In the genomic region with DNA sequence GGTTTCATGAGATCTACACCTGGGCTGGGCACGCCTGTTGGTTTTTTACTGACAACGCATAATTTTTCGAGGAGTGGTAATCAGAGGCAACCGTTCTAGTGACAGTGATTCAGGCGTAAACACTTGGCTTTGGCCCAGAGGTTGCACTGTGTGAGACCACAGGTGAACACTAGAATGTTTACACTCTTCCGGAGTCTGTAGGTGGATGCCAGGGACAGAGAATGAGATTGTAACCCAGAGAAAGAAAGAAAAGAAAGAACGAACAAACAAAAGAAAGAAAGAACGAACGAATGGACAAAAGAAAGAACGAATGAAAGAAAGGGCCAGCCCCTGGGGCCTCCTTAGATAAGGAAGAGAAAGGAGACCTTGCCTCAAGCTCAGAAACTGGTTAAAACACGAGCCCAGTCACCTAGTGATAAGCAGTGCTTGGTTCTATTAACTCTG, we compare ENCODE assay signal across 10 cellular contexts.
DNase-seq lines count a peak whose midpoint lies in the region; ATAC-seq, FAIRE-seq and TF ChIP-seq lines count a peak whose summit lies in the region.
"Had no signal": no experiment of that assay in that cellular context is flagged by ENCODE, and none has a peak within 500 bp of the region (broad histone marks: within the 10 kb centered on the region; RNA-seq: fewer than 3 reads in every experiment).

No MANE protein-coding gene starts in this region.

- in situ Hi-C loops in GM12878 (cut with MboI), result no loop called here

- H3K4me3 Mint-ChIP-seq in activated CD4-positive, alpha-beta T cell treated with anti-CD3 and anti-CD28 coated beads, Interleukin-2, amount 10 ng/mL, durations not matched to agents 7 days and 5 days, result peak overlapping the region; percentile 23

- no peak for TF ChIP-seq EP300 in GM12878 (IDR thresholded peaks at IDR 0.05; ENCODE audit: borderline replicate concordance in 1 of 2, control insufficient read depth in 1 of 2, low read depth in 2 of 2, low read length in 2 of 2)

- no peak overlapping the region for H2AFZ ChIP-seq in GM12878 (ENCODE audit: control insufficient read depth, low read depth, low read length)

- intact Hi-C loops in GM12878 (cut with micrococcal nuclease; ENCODE audit: unreplicated experiment), result no loop called here

- no TSS peak for BruUV-seq in GM12878 (replicated peaks; lab: Mats Ljungman, UMichigan)

- H3K9ac ChIP-seq in GM12878 (ENCODE audit: control insufficient read depth, insufficient read depth, low read length), result no peak overlapping the region

- peak; percentile 22 for ATAC-seq in GM12878
- no peak for ATAC-seq in HG02642 (IDR thresholded peaks at IDR 0.05; ENCODE audit: poor library complexity, unreplicated experiment)

- no peak for TF ChIP-seq RAD21 in GM12878 (IDR thresholded peaks at IDR 0.05; ENCODE audit: insufficient read depth, low read depth, low read length)

- no peak for TF ChIP-seq POLR2A in GM12878 (IDR thresholded peaks at IDR 0.05; ENCODE audit: low read depth, low read length)

- TF ChIP-seq CTCF in GM12878 (IDR thresholded peaks at IDR 0.05 in 2 of 3, conservative IDR thresholded peaks at IDR 0.05 in 1 of 3; ENCODE audit: control insufficient read depth in 2 of 3, extremely low read depth in 1 of 3, insufficient read depth in 1 of 3, low read depth in 3 of 3, low read length in 3 of 3), result no peak

- POLR2A ChIA-PET in activated CD4-positive, alpha-beta T cell treated with anti-CD3 and anti-CD28 coated beads, Interleukin-2, amount 10 ng/mL, durations not matched to agents 7 days and 5 days (lab: Charles Lee), result no interaction called here
- POLR2A ChIA-PET in GM12878 (lab: Charles Lee), result interaction anchor here (0.6 kb wide), 1 partner anchor 66 kb away, joined by 3 read pairs; no protein-coding TSS in a partner anchor

- peaks cover 3 to 14% of the 10 kb centered on the region in 2 experiments; a peak in 3 of 4 replicates for H3K36me3 ChIP-seq in GM12878 (ENCODE audit: control insufficient read depth in 2 of 2, insufficient read depth in 2 of 2, low read length in 1 of 2)

- H4K20me1 ChIP-seq in GM12878 (ENCODE audit: control insufficient read depth, insufficient read depth), result peaks cover 3% of the 10 kb centered on the region; the same call in 1 of the 2 replicates

- WGBS in GM12878 (ENCODE audit: insufficient coverage, insufficient replicate concordance, low lambda C conversion rate, missing lambda C conversion rate), result 6% methylated on average over 11 of the region's 11 CpGs

- SMC1A ChIA-PET in GM12878 (lab: Charles Lee; ENCODE audit: uncharacterized antibody, unreplicated experiment), result interaction anchor here (0.7 to 2.0 kb wide), 6 partner anchors 9 to 145 kb away, joined by 3 to 7 read pairs (median 4); no protein-coding TSS in a partner anchor

- DNase-seq in NCI-H2107 treated with DMSO at 0.1 percent for 48 hours (lab: John Stamatoyannopoulos, UW; ENCODE audit: unreplicated experiment) (peak; percentile 27), NCI-H2107 (lab: John Stamatoyannopoulos, UW) (no peak), GM12878 (ENCODE audit: low read depth, low spot score) (no peak), hepatic stellate cell (ENCODE audit: low spot score) (no peak), A172 (ENCODE audit: low spot score) (no peak)
- peak; percentile 52 for DNase-seq in activated CD4-positive, alpha-beta T cell treated with anti-CD3 and anti-CD28 coated beads, Interleukin-2, amount 10 ng/mL, durations not matched to agents 7 days and 5 days
- DNase-seq in stimulated activated naive CD4-positive, alpha-beta T cell treated with Interleukin-2 at 50 U/mL for 16 hours (lab: John Stamatoyannopoulos, UW), result peak; percentile 23
- DNase-seq: 8988T had no signal

- no peak overlapping the region for H3K4me3 ChIP-seq in GM12878

- CTCF ChIA-PET in activated CD4-positive, alpha-beta T cell treated with anti-CD3 and anti-CD28 coated beads, Interleukin-2, amount 10 ng/mL, durations not matched to agents 7 days and 5 days (lab: Charles Lee), result interaction anchor here (1.1 kb wide), 1 partner anchor 564 kb away, joined by 3 read pairs; no protein-coding TSS in a partner anchor
- CTCF ChIA-PET in GM12878 (lab: Yijun Ruan, JAX), result interaction anchor here (0.6 to 1.8 kb wide), 5 partner anchors 9 to 145 kb away, joined by 3 to 5 read pairs (median 3); no protein-coding TSS in a partner anchor

- peak; percentile 68 for FAIRE-seq in GM12878 (lab: Jason Lieb, UNC)
- FAIRE-seq: G401.6 had no signal

- no peaks in the 10 kb centered on the region for H3K27me3 ChIP-seq in GM12878 (replicated peaks in 1 of 2; ENCODE audit: control insufficient read depth in 2 of 2, insufficient read depth in 2 of 2, low read length in 1 of 2)

- peaks cover 41% of the 10 kb centered on the region for H3K79me2 ChIP-seq in GM12878 (ENCODE audit: control insufficient read depth, insufficient read depth, low read length)

- H3K4me1 Mint-ChIP-seq in activated CD4-positive, alpha-beta T cell treated with anti-CD3 and anti-CD28 coated beads, Interleukin-2, amount 10 ng/mL, durations not matched to agents 7 days and 5 days, result peaks cover 69% of the 10 kb centered on the region

- RAD21 ChIA-PET in GM12878 (lab: Charles Lee; ENCODE audit: unreplicated experiment), result interaction anchor here (1.7 kb wide), 1 partner anchor 61 kb away, joined by 4 read pairs; no protein-coding TSS in a partner anchor

- H3K27ac ChIP-seq in GM12878 (ENCODE audit: control insufficient read depth, insufficient read depth), result peak overlapping the region; percentile 42; the same call in 1 of the 2 replicates

- H3K27ac Mint-ChIP-seq in activated CD4-positive, alpha-beta T cell treated with anti-CD3 and anti-CD28 coated beads, Interleukin-2, amount 10 ng/mL, durations not matched to agents 7 days and 5 days, result peak overlapping the region; percentile 90

- H3K9me3 Mint-ChIP-seq in activated CD4-positive, alpha-beta T cell treated with anti-CD3 and anti-CD28 coated beads, Interleukin-2, amount 10 ng/mL, durations not matched to agents 7 days and 5 days, result no peaks in the 10 kb centered on the region

- H3K4me1 ChIP-seq in GM12878 (ENCODE audit: control insufficient read depth, insufficient read depth, low read length), result peaks cover 41% of the 10 kb centered on the region

- H3K9me3 ChIP-seq in GM12878 (replicated peaks; ENCODE audit: control insufficient read depth, insufficient read depth, low read length), result no peaks in the 10 kb centered on the region

- H3K36me3 Mint-ChIP-seq in activated CD4-positive, alpha-beta T cell treated with anti-CD3 and anti-CD28 coated beads, Interleukin-2, amount 10 ng/mL, durations not matched to agents 7 days and 5 days (ENCODE audit: low read depth), result peaks cover 23% of the 10 kb centered on the region

- H3K4me2 ChIP-seq in GM12878 (ENCODE audit: control insufficient read depth, insufficient read depth), result no peak overlapping the region

- H3K27me3 Mint-ChIP-seq in activated CD4-positive, alpha-beta T cell treated with anti-CD3 and anti-CD28 coated beads, Interleukin-2, amount 10 ng/mL, durations not matched to agents 7 days and 5 days, result no peaks in the 10 kb centered on the region

TF ChIP-seq in GM12878, 131 proteins besides CTCF, POLR2A, EP300 and RAD21:
- TF ChIP-seq TARDBP (IDR thresholded peaks at IDR 0.05; ENCODE audit: borderline replicate concordance) (no peak), RUNX3 (IDR thresholded peaks at IDR 0.05; ENCODE audit: low read length) (peak; percentile 17; the same call in 1 of the 2 replicates)
TF ChIP-seq in GM12878: peak in this region for 1.

Comparison
In these comparisons a context has a peak if more than half of its experiments do, and no peak if none do; other contexts are left out.
1. DNase-seq: peak in NCI-H2107 treated with DMSO at 0.1 percent for 48 hours (single experiment), activated CD4-positive, alpha-beta T cell treated with anti-CD3 and anti-CD28 coated beads, Interleukin-2, amount 10 ng/mL, durations not matched to agents 7 days and 5 days (single experiment) and stimulated activated naive CD4-positive, alpha-beta T cell treated with Interleukin-2 at 50 U/mL for 16 hours (single experiment); none in NCI-H2107 (single experiment), GM12878 (single experiment), hepatic stellate cell (single experiment) and A172 (single experiment).